ENCODE assay signal across 20 cellular contexts in the genomic region with DNA sequence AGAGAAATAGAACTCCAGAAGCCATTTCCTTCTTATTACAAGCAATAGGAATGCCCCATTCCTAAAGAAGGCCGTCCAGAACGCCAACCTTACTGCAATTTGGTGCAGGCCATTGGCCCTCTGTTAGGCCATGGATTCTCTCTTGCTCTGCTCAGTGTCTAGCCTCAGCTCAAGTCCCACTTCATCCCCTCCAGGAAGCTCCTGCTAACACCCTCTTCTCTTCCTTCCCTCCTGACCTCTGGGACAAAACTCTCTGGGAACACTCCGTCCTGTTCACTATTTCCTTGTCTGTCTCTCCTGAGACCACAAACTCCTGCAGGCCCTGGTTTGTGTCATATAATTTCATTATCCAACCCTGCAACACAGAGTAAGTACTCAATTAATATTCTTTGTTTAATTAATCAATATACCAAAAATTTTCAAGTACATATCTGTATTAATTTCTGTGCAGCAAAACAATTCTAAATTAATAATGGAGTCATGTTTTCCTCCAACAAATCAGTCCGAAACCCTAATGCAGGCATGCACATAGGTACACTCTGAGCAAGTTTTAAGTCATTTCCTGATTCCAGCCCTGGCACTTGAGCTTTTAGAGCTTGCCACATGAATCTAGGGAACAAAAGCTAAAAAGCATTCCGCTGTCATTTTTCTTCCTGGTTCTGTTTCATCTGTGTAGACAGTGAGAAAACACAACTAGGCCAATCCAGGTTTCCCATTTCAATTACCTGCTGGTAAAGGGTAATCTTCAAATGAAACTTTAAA.
A peak's percentile ranks its signal among the peaks of the same experiment; 100 is the strongest.
DNase-seq lines count a peak whose midpoint lies in the region; ATAC-seq, FAIRE-seq and TF ChIP-seq lines count a peak whose summit lies in the region.
"Had no signal": no experiment of that assay in that cellular context is flagged by ENCODE, and none has a peak within 500 bp of the region (broad histone marks: within the 10 kb centered on the region; RNA-seq: fewer than 3 reads in every experiment).

No MANE protein-coding gene starts in this region.

- no peak overlapping the region for H3K4me2 ChIP-seq in keratinocyte (ENCODE audit: control insufficient read depth, extremely low read depth, insufficient read depth, low read depth, low read length)

- peak overlapping the region; percentile 37 for H3K27ac ChIP-seq in left ventricle myocardium inferior (replicated peaks)
- H3K27ac ChIP-seq in right atrium auricular region = no peak overlapping the region
- H3K27ac ChIP-seq in RWPE2 (ENCODE audit: poor library complexity, severe bottlenecking) = peak overlapping the region; percentile 4
- H3K27ac ChIP-seq in keratinocyte (ENCODE audit: control insufficient read depth, insufficient read depth, low read length) = no peak overlapping the region
- H3K27ac ChIP-seq in kidney (ENCODE audit: low read depth in 2 of 2, low read length in 2 of 2) = no peak overlapping the region
- H3K27ac ChIP-seq in aorta (ENCODE audit: low read depth in 1 of 2, low read length in 2 of 2) = no peak overlapping the region
- H3K27ac ChIP-seq: ascending aorta, SJCRH30, uterus had no signal

- no peaks in the 10 kb centered on the region for H3K79me2 ChIP-seq in keratinocyte (ENCODE audit: control insufficient read depth, insufficient read depth, low read length)

- intact Hi-C loops in left ventricle myocardium inferior (cut with micrococcal nuclease) (no loop called here), kidney (cut with DNase I) (no loop called here), aorta (cut with DNase I) (no loop called here), sciatic nerve (cut with DNase I) (no loop called here)

- peak overlapping the region; percentile 74 for H2AFZ ChIP-seq in keratinocyte (ENCODE audit: control insufficient read depth, low read length)

- DNase-seq in left ventricle myocardium inferior = no peak
- DNase-seq in right atrium auricular region (ENCODE audit: low spot score) = no peak
- DNase-seq in RWPE2 (ENCODE audit: low spot score) = no peak
- DNase-seq in keratinocyte (ENCODE audit: low read depth, low spot score) = no peak
- no peak for DNase-seq in NCI-H446 (lab: John Stamatoyannopoulos, UW)
- DNase-seq in kidney = no peak
- DNase-seq in aorta = no peak
- no peak for DNase-seq in sciatic nerve (ENCODE audit: low spot score)
- DNase-seq: activated CD4-positive, alpha-beta T cell treated with anti-CD3 and anti-CD28 coated beads, Interleukin-2, amount 50 U/mL, for 48 hours; activated naive CD4-positive, alpha-beta T cell treated with Interleukin-2 at 50 U/mL for 16 hours; activated T-cell treated with anti-CD3 and anti-CD28 coated beads for 4 hours; effector memory CD8-positive, alpha-beta T cell; KBM-7; NCI-H187 treated with DMSO at 0.1 percent for 48 hours; NCI-H526 treated with DMSO at 0.1 percent for 48 hours; SJCRH30; uterus had no signal

- ATAC-seq in RWPE2 (ENCODE audit: low read depth) (no peak), aorta (ENCODE audit: low FRiP score) (no peak), sciatic nerve (no peak)
- ATAC-seq: effector memory CD8-positive, alpha-beta T cell; WTC11 had no signal

- no peak overlapping the region for H3K9ac ChIP-seq in keratinocyte (ENCODE audit: control insufficient read depth, extremely low read depth, insufficient read depth, low read length)
- H3K9ac ChIP-seq in kidney (ENCODE audit: low read length in 2 of 2) = no peak overlapping the region

- TF ChIP-seq CTCF in left ventricle myocardium inferior (IDR thresholded peaks at IDR 0.05; ENCODE audit: borderline replicate concordance) (no peak), right atrium auricular region (IDR thresholded peaks at IDR 0.05) (no peak), RWPE2 (IDR thresholded peaks at IDR 0.05; ENCODE audit: poor library complexity, severe bottlenecking) (no peak), keratinocyte (optimal IDR thresholded peaks at IDR 0.05 in 1 of 3, IDR thresholded peaks at IDR 0.05 in 1 of 3, conservative IDR thresholded peaks at IDR 0.05 in 1 of 3; ENCODE audit: extremely low read depth in 1 of 3, insufficient read depth in 2 of 3, low read length in 3 of 3) (no peak), kidney (IDR thresholded peaks at IDR 0.05; ENCODE audit: borderline replicate concordance, extremely low read depth, insufficient read depth) (no peak)

- H3K36me3 ChIP-seq in left ventricle myocardium inferior (no peaks in the 10 kb centered on the region), right atrium auricular region (no peaks in the 10 kb centered on the region), RWPE2 (ENCODE audit: low read depth) (no peaks in the 10 kb centered on the region), keratinocyte (ENCODE audit: control insufficient read depth in 2 of 2, extremely low read depth in 1 of 2, insufficient read depth in 2 of 2, low read length in 2 of 2) (no peaks in the 10 kb centered on the region), kidney (ENCODE audit: control insufficient read depth in 1 of 2, insufficient read depth in 2 of 2, low read length in 2 of 2) (no peaks in the 10 kb centered on the region), aorta (ENCODE audit: control insufficient read depth in 1 of 2, insufficient read depth in 2 of 2, low read length in 1 of 2) (no peaks in the 10 kb centered on the region)
- H3K36me3 ChIP-seq: ascending aorta, SJCRH30, uterus had no signal

- H3K4me1 ChIP-seq in left ventricle myocardium inferior (peaks cover 9% of the 10 kb centered on the region), right atrium auricular region (no peaks in the 10 kb centered on the region), RWPE2 (ENCODE audit: insufficient read depth, poor library complexity, severe bottlenecking) (peaks cover 7% of the 10 kb centered on the region), keratinocyte (ENCODE audit: control insufficient read depth, extremely low read depth, insufficient read depth, low read length) (peaks cover 2% of the 10 kb centered on the region), kidney (ENCODE audit: control insufficient read depth in 1 of 2, insufficient read depth in 1 of 2, low read depth in 1 of 2, low read length in 2 of 2) (no peaks in the 10 kb centered on the region), aorta (ENCODE audit: control insufficient read depth in 1 of 2, insufficient read depth in 2 of 2, low read length in 2 of 2) (no peaks in the 10 kb centered on the region)
- H3K4me1 ChIP-seq: ascending aorta, SJCRH30, uterus had no signal

- FAIRE-seq in keratinocyte (lab: Jason Lieb, UNC) (no peak), kidney (lab: Jason Lieb, UNC) (no peak)
- FAIRE-seq: islet of Langerhans had no signal

- H3K4me3 ChIP-seq in left ventricle myocardium inferior (no peak overlapping the region), right atrium auricular region (no peak overlapping the region), RWPE2 (ENCODE audit: severe bottlenecking) (no peak overlapping the region), keratinocyte (ENCODE audit: control insufficient read depth in 2 of 3, extremely low read depth in 1 of 3, insufficient read depth in 2 of 3, low read depth in 1 of 3, low read length in 3 of 3) (no peak overlapping the region), kidney (ENCODE audit: low read length in 2 of 2) (no peak overlapping the region), aorta (ENCODE audit: low read length in 2 of 2) (no peak overlapping the region)
- H3K4me3 ChIP-seq: ascending aorta, SJCRH30, uterus had no signal

- no peaks in the 10 kb centered on the region for H3K9me1 ChIP-seq in keratinocyte (ENCODE audit: control insufficient read depth, extremely low read depth, insufficient read depth, low read length)

- H4K20me1 ChIP-seq in keratinocyte (ENCODE audit: control insufficient read depth, extremely low read depth, insufficient read depth, low read length) = no peaks in the 10 kb centered on the region

- dilution Hi-C loops in keratinocyte (cut with MboI; ENCODE audit: extremely low pct_ligation_motif_present, low sequenced_read_pairs) = no loop called here

- no peaks in the 10 kb centered on the region for H3K27me3 ChIP-seq in left ventricle myocardium inferior (ENCODE audit: low read depth)
- H3K27me3 ChIP-seq in right atrium auricular region = no peaks in the 10 kb centered on the region
- H3K27me3 ChIP-seq in RWPE2 (ENCODE audit: insufficient read depth, poor library complexity, severe bottlenecking) = no peaks in the 10 kb centered on the region
- H3K27me3 ChIP-seq in keratinocyte (ENCODE audit: control insufficient read depth, extremely low read depth, insufficient read depth, low read length) = no peaks in the 10 kb centered on the region
- no peaks in the 10 kb centered on the region for H3K27me3 ChIP-seq in aorta (ENCODE audit: control insufficient read depth in 1 of 2, insufficient read depth in 2 of 2, low read length in 1 of 2)
- H3K27me3 ChIP-seq: ascending aorta, SJCRH30, uterus had no signal

- 77 to 84% methylated on average over 5 of the region's 5 CpGs for WGBS in aorta, 2 donors

- H3K9me3 ChIP-seq in left ventricle myocardium inferior (replicated peaks) (no peaks in the 10 kb centered on the region), right atrium auricular region (no peaks in the 10 kb centered on the region), RWPE2 (ENCODE audit: severe bottlenecking) (no peaks in the 10 kb centered on the region), keratinocyte (ENCODE audit: control insufficient read depth, low read depth, low read length) (no peaks in the 10 kb centered on the region), kidney (ENCODE audit: control insufficient read depth in 1 of 2, low read length in 2 of 2) (no peaks in the 10 kb centered on the region), aorta (ENCODE audit: control insufficient read depth, low read length) (no peaks in the 10 kb centered on the region)
- H3K9me3 ChIP-seq: ascending aorta, SJCRH30, uterus had no signal

Comparison
In these comparisons a context has a peak if more than half of its experiments do, and no peak if none do; other contexts are left out.
1. H3K27ac ChIP-seq: peak in left ventricle myocardium inferior (single experiment) and RWPE2 (single experiment); none in right atrium auricular region (0 of 2), keratinocyte (single experiment), kidney (0 of 2) and aorta (0 of 2).